Comparison of ENCODE assay signal across 8 cellular contexts in the genomic region with DNA sequence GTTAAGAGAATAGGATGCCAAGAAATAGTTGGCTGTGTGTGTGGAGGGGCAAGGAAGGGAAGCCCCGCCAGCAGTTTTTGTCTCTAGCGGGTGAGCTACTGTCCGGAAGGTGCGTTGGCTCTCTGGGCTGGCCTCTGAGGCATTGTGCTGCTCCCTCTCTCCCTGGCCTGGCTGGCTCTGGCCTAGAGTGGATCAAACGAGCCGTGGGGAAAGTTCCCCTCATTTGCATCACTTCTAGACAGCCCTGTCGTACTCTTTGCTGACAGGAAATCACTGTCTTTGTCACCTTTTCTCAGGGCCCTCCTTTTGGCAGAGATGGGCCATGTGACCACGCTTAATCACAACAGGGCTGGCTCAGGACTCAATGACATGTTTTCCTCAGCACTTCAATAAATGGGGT.
DNase-seq lines count a peak whose midpoint lies in the region; ATAC-seq and TF ChIP-seq lines count a peak whose summit lies in the region.

No MANE protein-coding gene starts in this region.

- peaks cover 2% of the 10 kb centered on the region for H3K27me3 Mint-ChIP-seq in dendritic cell treated with granulocyte-macrophage colony-stimulating factor and Interleukin-4, amounts not matched to agents 40 ng/mL and 50 ng/mL, for 4 days
- H3K27me3 Mint-ChIP-seq in immature natural killer cell (ENCODE audit: low read depth in 3 of 3) = no peaks in the 10 kb centered on the region

- H3K36me3 ChIP-seq in mucosa of descending colon (ENCODE audit: low read depth) (no peaks in the 10 kb centered on the region), upper lobe of right lung (no peaks in the 10 kb centered on the region)

- no peak for TF ChIP-seq CTCF in mucosa of descending colon (IDR thresholded peaks at IDR 0.05)
- TF ChIP-seq CTCF in upper lobe of right lung (IDR thresholded peaks at IDR 0.05) = no peak

- DNase-seq in activated effector memory CD4-positive, alpha-beta T cell treated with anti-CD3 and anti-CD28 coated beads, Interleukin-2, amount 50 U/mL, for 16 hours = peak; percentile 71
- DNase-seq in activated effector memory CD4-positive, alpha-beta T cell treated with Interleukin-2 at 50 U/mL for 16 hours = no peak
- DNase-seq in mucosa of descending colon (peak in 1 of 3 donors; percentile 48), upper lobe of right lung (no peak), immature natural killer cell (no peak), NCI-H2029 treated with DMSO at 0.1 percent for 48 hours (lab: John Stamatoyannopoulos, UW) (no peak)

- H3K4me3 ChIP-seq in mucosa of descending colon (no peak overlapping the region), upper lobe of right lung (no peak overlapping the region)

- H3K9me3 ChIP-seq in mucosa of descending colon (no peaks in the 10 kb centered on the region), upper lobe of right lung (no peaks in the 10 kb centered on the region)

- H3K9me3 Mint-ChIP-seq in dendritic cell treated with granulocyte-macrophage colony-stimulating factor and Interleukin-4, amounts not matched to agents 40 ng/mL and 50 ng/mL, for 4 days = no peaks in the 10 kb centered on the region
- peaks cover 0 to 13% (median 2%) of the 10 kb centered on the region in 6 donors for H3K9me3 Mint-ChIP-seq in immature natural killer cell

- intact Hi-C loops in dendritic cell treated with granulocyte-macrophage colony-stimulating factor and Interleukin-4, amounts not matched to agents 40 ng/mL and 50 ng/mL, for 4 days (cut with micrococcal nuclease) = no loop called here
- intact Hi-C loops in mucosa of descending colon (cut with DNase I, micrococcal nuclease) (no loop called here), upper lobe of right lung (cut with DNase I) (no loop called here)

- peaks cover 12% of the 10 kb centered on the region for H3K4me1 Mint-ChIP-seq in dendritic cell treated with granulocyte-macrophage colony-stimulating factor and Interleukin-4, amounts not matched to agents 40 ng/mL and 50 ng/mL, for 4 days (ENCODE audit: low read depth)
- H3K4me1 Mint-ChIP-seq in immature natural killer cell = no peaks in the 10 kb centered on the region

- peak overlapping the region; percentile 65 for H3K27ac ChIP-seq in upper lobe of right lung

- H3K36me3 Mint-ChIP-seq in dendritic cell treated with granulocyte-macrophage colony-stimulating factor and Interleukin-4, amounts not matched to agents 40 ng/mL and 50 ng/mL, for 4 days (ENCODE audit: low read depth) = no peaks in the 10 kb centered on the region
- no peaks in the 10 kb centered on the region for H3K36me3 Mint-ChIP-seq in immature natural killer cell

- no peak overlapping the region for H3K4me3 Mint-ChIP-seq in dendritic cell treated with granulocyte-macrophage colony-stimulating factor and Interleukin-4, amounts not matched to agents 40 ng/mL and 50 ng/mL, for 4 days
- no peak overlapping the region for H3K4me3 Mint-ChIP-seq in immature natural killer cell

- H3K27ac Mint-ChIP-seq in dendritic cell treated with granulocyte-macrophage colony-stimulating factor and Interleukin-4, amounts not matched to agents 40 ng/mL and 50 ng/mL, for 4 days = peak overlapping the region; percentile 45
- no peak overlapping the region for H3K27ac Mint-ChIP-seq in immature natural killer cell

- no peaks in the 10 kb centered on the region for H3K4me1 ChIP-seq in mucosa of descending colon (ENCODE audit: low read depth)
- H3K4me1 ChIP-seq in upper lobe of right lung = peaks cover 6% of the 10 kb centered on the region

- ATAC-seq in HG03575 (IDR thresholded peaks at IDR 0.05; ENCODE audit: extremely low read depth, insufficient number of reproducible peaks, low FRiP score, unreplicated experiment) (peak; percentile 83), mucosa of descending colon (peak; percentile 23), upper lobe of right lung (peak; percentile 45)

- no peaks in the 10 kb centered on the region for H3K27me3 ChIP-seq in upper lobe of right lung

Comparison
In these comparisons a context has a peak if more than half of its experiments do, and no peak if none do; other contexts are left out.
1. ATAC-seq: peak in every context shown above with its lines; median percentile 83 in HG03575; 45 in upper lobe of right lung; 23 in mucosa of descending colon.